In the genomic region with DNA sequence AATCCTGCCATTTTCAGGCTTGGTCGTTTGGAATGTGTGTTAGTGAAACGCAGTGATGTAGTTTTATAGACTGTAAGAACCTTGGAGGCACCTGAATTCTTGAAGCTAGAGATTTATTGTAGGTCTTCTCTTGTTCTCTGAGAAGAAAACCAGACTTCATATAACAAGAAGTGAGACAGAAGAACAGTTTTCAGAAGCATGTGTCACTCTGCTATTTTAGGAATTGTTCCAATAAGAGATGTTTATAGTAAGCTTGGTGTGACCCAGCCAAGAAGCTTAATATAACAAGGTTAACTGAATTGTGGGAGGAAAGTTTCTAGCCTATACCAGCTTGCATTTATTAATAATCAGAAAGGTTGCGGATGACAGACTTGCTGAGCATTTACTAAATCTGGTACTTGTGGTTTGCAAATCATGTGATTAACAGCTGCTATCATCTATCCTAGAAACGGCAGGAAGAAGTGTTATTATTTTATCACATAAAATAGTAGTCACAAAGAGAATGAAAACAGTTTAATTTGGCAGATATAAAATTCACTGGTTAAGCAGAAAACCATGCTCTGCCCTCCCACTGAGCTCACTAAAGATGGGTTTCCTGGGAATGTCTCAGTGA, we compare ENCODE assay signal across 8 cellular contexts. TPM values are rescaled to one million over a fixed set of nuclear protein-coding genes. Genes with fewer than 3 reads are reported as not detected.
A peak's percentile ranks its signal among the peaks of the same experiment; 100 is the strongest.
DNase-seq lines count a peak whose midpoint lies in the region; ATAC-seq lines count a peak whose summit lies in the region.

No MANE protein-coding gene starts in this region.

- H3K36me3 Mint-ChIP-seq in activated CD4-positive, alpha-beta T cell treated with anti-CD3 and anti-CD28 coated beads, Interleukin-2, amount 10 ng/mL, durations not matched to agents 24 days and 14 days (ENCODE audit: low read depth), result no peaks in the 10 kb centered on the region

- no peak overlapping the region for H3K27ac Mint-ChIP-seq in activated CD4-positive, alpha-beta T cell treated with anti-CD3 and anti-CD28 coated beads, Interleukin-2, amount 10 ng/mL, durations not matched to agents 24 days and 14 days

- DNase-seq in CD1c-positive myeloid dendritic cell (ENCODE audit: extremely low spot score) (peak; percentile 9), astrocyte of the hippocampus (ENCODE audit: low read depth, low spot score) (peak; percentile 68), pulmonary artery endothelial cell (ENCODE audit: low read depth, low spot score) (peak; percentile 3), posterior cingulate gyrus (no peak)
- DNase-seq in activated CD4-positive, alpha-beta T cell treated with anti-CD3 and anti-CD28 coated beads, Interleukin-2, amount 10 ng/mL, durations not matched to agents 24 days and 14 days, result no peak
- DNase-seq in activated CD4-positive, alpha-beta T cell treated with anti-CD3 and anti-CD28 coated beads, Interleukin-2, amount 50 U/mL, for 1 hour, result no peak

- H3K27me3 Mint-ChIP-seq in activated CD4-positive, alpha-beta T cell treated with anti-CD3 and anti-CD28 coated beads, Interleukin-2, amount 10 ng/mL, durations not matched to agents 24 days and 14 days, result peaks cover 3% of the 10 kb centered on the region

- no peaks in the 10 kb centered on the region for H3K4me1 Mint-ChIP-seq in activated CD4-positive, alpha-beta T cell treated with anti-CD3 and anti-CD28 coated beads, Interleukin-2, amount 10 ng/mL, durations not matched to agents 24 days and 14 days

- intact Hi-C loops in activated CD4-positive, alpha-beta T cell treated with anti-CD3 and anti-CD28 coated beads, Interleukin-2, amount 10 ng/mL, durations not matched to agents 24 days and 14 days (cut with micrococcal nuclease), result no loop called here
- intact Hi-C loops in posterior cingulate gyrus (cut with DNase I), result no loop called here

- no peaks in the 10 kb centered on the region for H3K9me3 Mint-ChIP-seq in activated CD4-positive, alpha-beta T cell treated with anti-CD3 and anti-CD28 coated beads, Interleukin-2, amount 10 ng/mL, durations not matched to agents 24 days and 14 days

- ATAC-seq in GM19395 (IDR thresholded peaks at IDR 0.05; ENCODE audit: unreplicated experiment) (peak; percentile 86), HG03280 (IDR thresholded peaks at IDR 0.05; ENCODE audit: unreplicated experiment) (peak; percentile 72)

- H3K4me3 Mint-ChIP-seq in activated CD4-positive, alpha-beta T cell treated with anti-CD3 and anti-CD28 coated beads, Interleukin-2, amount 10 ng/mL, durations not matched to agents 24 days and 14 days, result no peak overlapping the region

RNA-seq across cellular contexts. Expression of a gene that starts 49.2 kb away (rescaled TPM):
- total RNA-seq in pulmonary artery endothelial cell, result 185 and 241 TPM in 2 replicates
- 49.7 and 51.9 TPM in 2 replicates for total RNA-seq in activated CD4-positive, alpha-beta T cell treated with anti-CD3 and anti-CD28 coated beads, Interleukin-2, amount 10 ng/mL, durations not matched to agents 24 days and 14 days

Comparison
In these comparisons a context has a peak if more than half of its experiments do, and no peak if none do; other contexts are left out.
1. DNase-seq: peak in CD1c-positive myeloid dendritic cell (single experiment), astrocyte of the hippocampus (single experiment) and pulmonary artery endothelial cell (single experiment); none in activated CD4-positive, alpha-beta T cell treated with anti-CD3 and anti-CD28 coated beads, Interleukin-2, amount 10 ng/mL, durations not matched to agents 24 days and 14 days (single experiment), activated CD4-positive, alpha-beta T cell treated with anti-CD3 and anti-CD28 coated beads, Interleukin-2, amount 50 U/mL, for 1 hour (single experiment) and posterior cingulate gyrus (0 of 10).